ENCODE assay signal across 1 cellular context in genomic region chr16:87635541-87636049, GRCh38.
TF ChIP-seq lines count a peak whose summit lies in the region.

No MANE protein-coding gene starts in this region.

TF ChIP-seq in HepG2, 621 proteins besides CTCF, POLR2A, EP300 and RAD21 (continued from another document and continues in another):
- no peak for TF ChIP-seq SKIL (CRISPR knock-in tag; IDR thresholded peaks at IDR 0.05; ENCODE audit: borderline replicate concordance)
- TF ChIP-seq ZNF646 (CRISPR knock-in tag; IDR thresholded peaks at IDR 0.05): no peak
- no peak for TF ChIP-seq IRX3 (CRISPR knock-in tag; IDR thresholded peaks at IDR 0.05; ENCODE audit: borderline replicate concordance, low read depth)
- no peak for TF ChIP-seq GZF1 (CRISPR knock-in tag; IDR thresholded peaks at IDR 0.05)
- TF ChIP-seq PRDM15 (CRISPR knock-in tag; IDR thresholded peaks at IDR 0.05): no peak
- TF ChIP-seq AGO1 (IDR thresholded peaks at IDR 0.05; ENCODE audit: low read depth, low read length, poor library complexity, severe bottlenecking): no peak
- no peak for TF ChIP-seq NFE2L2 (IDR thresholded peaks at IDR 0.05; ENCODE audit: low read length)
- no peak for TF ChIP-seq ZFP36L1 (CRISPR knock-in tag; IDR thresholded peaks at IDR 0.05)
- no peak for TF ChIP-seq RXRB (CRISPR knock-in tag; IDR thresholded peaks at IDR 0.05; ENCODE audit: borderline replicate concordance)
- no peak for TF ChIP-seq ZNF878 (CRISPR knock-in tag; IDR thresholded peaks at IDR 0.05)
- TF ChIP-seq KLF9 (CRISPR knock-in tag; IDR thresholded peaks at IDR 0.05; ENCODE audit: low read depth): no peak
- TF ChIP-seq ZFAT (CRISPR knock-in tag; conservative IDR thresholded peaks at IDR 0.05): no peak
- TF ChIP-seq GTF3A (CRISPR knock-in tag; conservative IDR thresholded peaks at IDR 0.05): no peak
- TF ChIP-seq ZNF770 (CRISPR knock-in tag; IDR thresholded peaks at IDR 0.05): no peak
- no peak for TF ChIP-seq KLF6 (CRISPR knock-in tag; IDR thresholded peaks at IDR 0.05)
- peak; percentile 69; the same call in 1 of the 2 replicates for TF ChIP-seq KDM5B (CRISPR knock-in tag; IDR thresholded peaks at IDR 0.05; ENCODE audit: borderline replicate concordance)
- no peak for TF ChIP-seq YEATS2 (CRISPR knock-in tag; IDR thresholded peaks at IDR 0.05; ENCODE audit: borderline replicate concordance)
- no peak for TF ChIP-seq PHF8 (CRISPR knock-in tag; IDR thresholded peaks at IDR 0.05)
- TF ChIP-seq ZFP41 (CRISPR knock-in tag; IDR thresholded peaks at IDR 0.05; ENCODE audit: borderline replicate concordance): no peak
- TF ChIP-seq ZC3H13 (CRISPR knock-in tag; IDR thresholded peaks at IDR 0.05): no peak
- TF ChIP-seq ZNF354B (CRISPR knock-in tag; IDR thresholded peaks at IDR 0.05): no peak
- no peak for TF ChIP-seq STAT5B (CRISPR knock-in tag; IDR thresholded peaks at IDR 0.05)
- TF ChIP-seq GPN1 (CRISPR knock-in tag; IDR thresholded peaks at IDR 0.05; ENCODE audit: borderline replicate concordance): no peak
- no peak for TF ChIP-seq NR3C1 (CRISPR knock-in tag; IDR thresholded peaks at IDR 0.05)
- no peak for TF ChIP-seq MXD4 (CRISPR knock-in tag; IDR thresholded peaks at IDR 0.05)
- 0 out of 2 replicates have a peak, but pooled peaks have one; percentile 35 for TF ChIP-seq TSC22D2 (CRISPR knock-in tag; IDR thresholded peaks at IDR 0.05; ENCODE audit: borderline replicate concordance)
- no peak for TF ChIP-seq NFYC (CRISPR knock-in tag; IDR thresholded peaks at IDR 0.05)
- TF ChIP-seq NR2C2 (CRISPR knock-in tag; IDR thresholded peaks at IDR 0.05; ENCODE audit: borderline replicate concordance): no peak
- TF ChIP-seq ZNF75D (CRISPR knock-in tag; IDR thresholded peaks at IDR 0.05; ENCODE audit: borderline replicate concordance): no peak
- TF ChIP-seq ZBTB14 (CRISPR knock-in tag; IDR thresholded peaks at IDR 0.05): no peak
- no peak for TF ChIP-seq HNF1B (CRISPR knock-in tag; IDR thresholded peaks at IDR 0.05)
- no peak for TF ChIP-seq CCAR2 (optimal IDR thresholded peaks at IDR 0.05; ENCODE audit: low read depth, low read length)
- peak; percentile 6; the same call in 1 of the 2 replicates for TF ChIP-seq ZNF512B (CRISPR knock-in tag; IDR thresholded peaks at IDR 0.05; ENCODE audit: borderline replicate concordance)
- no peak for TF ChIP-seq ATM (IDR thresholded peaks at IDR 0.05; ENCODE audit: borderline replicate concordance)
- TF ChIP-seq REXO4 (CRISPR knock-in tag; IDR thresholded peaks at IDR 0.05; ENCODE audit: borderline replicate concordance): no peak
- TF ChIP-seq RBFOX2 (IDR thresholded peaks at IDR 0.05; ENCODE audit: low read depth, low read length): no peak
- TF ChIP-seq PRMT3 (CRISPR knock-in tag; IDR thresholded peaks at IDR 0.05; ENCODE audit: borderline replicate concordance, low read depth): no peak
- no peak for TF ChIP-seq KDM1A (CRISPR knock-in tag; IDR thresholded peaks at IDR 0.05)
- TF ChIP-seq ATF2 (CRISPR knock-in tag; IDR thresholded peaks at IDR 0.05): peak; percentile 60; the same call in 1 of the 2 replicates
